In genomic region chr11:9072790-9073189, GRCh38 we compare ENCODE assay signal across 29 cellular contexts. TPM values are rescaled to one million over a fixed set of nuclear protein-coding genes. Genes with fewer than 3 reads are reported as not detected.
"Had no signal": no experiment of that assay in that cellular context is flagged by ENCODE, and none has a peak within 500 bp of the region (broad histone marks: within the 10 kb centered on the region; RNA-seq: fewer than 3 reads in every experiment).

No MANE protein-coding gene starts in this region.

- H3K4me1 Mint-ChIP-seq: activated CD4-positive, alpha-beta memory T cell treated with anti-CD3 and anti-CD28 coated beads, Interleukin-2, amount 10 ng/mL, durations not matched to agents 7 days and 5 days; activated CD4-positive, alpha-beta T cell treated with anti-CD3 and anti-CD28 coated beads, Interleukin-2, amount 10 ng/mL, durations not matched to agents 7 days and 5 days; activated naive CD4-positive, alpha-beta T cell treated with anti-CD3 and anti-CD28 coated beads, Interleukin-2, amount 50 U/mL, for 24 hours; activated naive CD8-positive, alpha-beta T cell treated with anti-CD3 and anti-CD28 coated beads for 36 hours; activated naive CD8-positive, alpha-beta T cell treated with anti-CD3 and anti-CD28 coated beads, Interleukin-2, amount 50 U/mL, for 24 hours; activated T-helper 17 cell treated with anti-CD3 and anti-CD28 coated beads, Interleukin-2, amount 50 U/mL, for 72 hours had no signal

- H3K4me1 ChIP-seq: adrenal gland, esophagus squamous epithelium had no signal

- H3K27me3 ChIP-seq: adrenal gland, body of pancreas, gastroesophageal sphincter had no signal

- H3K27ac Mint-ChIP-seq: activated CD4-positive, alpha-beta memory T cell treated with anti-CD3 and anti-CD28 coated beads, Interleukin-2, amount 10 ng/mL, durations not matched to agents 7 days and 5 days; activated CD4-positive, alpha-beta T cell treated with anti-CD3 and anti-CD28 coated beads, Interleukin-2, amount 10 ng/mL, durations not matched to agents 7 days and 5 days; activated naive CD4-positive, alpha-beta T cell treated with anti-CD3 and anti-CD28 coated beads for 36 hours; activated naive CD4-positive, alpha-beta T cell treated with anti-CD3 and anti-CD28 coated beads, Interleukin-2, amount 50 U/mL, for 24 hours; activated naive CD8-positive, alpha-beta T cell treated with anti-CD3 and anti-CD28 coated beads for 36 hours; activated naive CD8-positive, alpha-beta T cell treated with anti-CD3 and anti-CD28 coated beads, Interleukin-2, amount 50 U/mL, for 24 hours; activated T-helper 17 cell treated with anti-CD3 and anti-CD28 coated beads, Interleukin-2, amount 50 U/mL, for 72 hours; T-helper 17 cell; T-helper 2 cell treated with Interferon-gamma antibody and Interleukin-4, amounts not matched to agents 5 μg/mL and 100 μg/mL, for 36 hours; WTC11 had no signal

- H3K4me3 Mint-ChIP-seq: activated CD4-positive, alpha-beta memory T cell treated with anti-CD3 and anti-CD28 coated beads, Interleukin-2, amount 10 ng/mL, durations not matched to agents 7 days and 5 days; activated CD4-positive, alpha-beta T cell treated with anti-CD3 and anti-CD28 coated beads, Interleukin-2, amount 10 ng/mL, durations not matched to agents 7 days and 5 days; activated naive CD4-positive, alpha-beta T cell treated with anti-CD3 and anti-CD28 coated beads for 36 hours; activated naive CD4-positive, alpha-beta T cell treated with anti-CD3 and anti-CD28 coated beads, Interleukin-2, amount 50 U/mL, for 24 hours; activated naive CD8-positive, alpha-beta T cell treated with anti-CD3 and anti-CD28 coated beads for 36 hours; activated naive CD8-positive, alpha-beta T cell treated with anti-CD3 and anti-CD28 coated beads, Interleukin-2, amount 50 U/mL, for 24 hours; activated T-cell treated with anti-CD3 and anti-CD28 coated beads, Interleukin-2, amount 50 U/mL, for 4 hours; activated T-helper 17 cell treated with anti-CD3 and anti-CD28 coated beads, Interleukin-2, amount 50 U/mL, for 72 hours; T-helper 2 cell treated with Interferon-gamma antibody and Interleukin-4, amounts not matched to agents 5 μg/mL and 100 μg/mL, for 36 hours; WTC11 had no signal

- ATAC-seq: activated naive CD8-positive, alpha-beta T cell treated with anti-CD3 and anti-CD28 coated beads, Interleukin-2, amount 50 U/mL, for 24 hours; activated T-cell treated with anti-CD3 and anti-CD28 coated beads, Interleukin-2, amount 50 U/mL, for 4 hours; activated T-helper 17 cell treated with anti-CD3 and anti-CD28 coated beads, Interleukin-2, amount 50 U/mL, for 72 hours; body of pancreas; gastroesophageal sphincter; T-helper 17 cell; WTC11 had no signal

- H3K9me3 ChIP-seq: adrenal gland, body of pancreas, esophagus squamous epithelium, gastroesophageal sphincter had no signal

- H3K36me3 Mint-ChIP-seq: activated naive CD4-positive, alpha-beta T cell treated with anti-CD3 and anti-CD28 coated beads, Interleukin-2, amount 50 U/mL, for 24 hours; activated naive CD8-positive, alpha-beta T cell treated with anti-CD3 and anti-CD28 coated beads for 36 hours; WTC11 had no signal

- H3K36me3 ChIP-seq: adrenal gland had no signal

- H3K4me3 ChIP-seq: adrenal gland, body of pancreas, esophagus squamous epithelium, gastroesophageal sphincter had no signal

- DNase-seq: activated CD4-positive, alpha-beta memory T cell treated with anti-CD3 and anti-CD28 coated beads, Interleukin-2, amount 10 ng/mL, durations not matched to agents 7 days and 5 days; activated CD4-positive, alpha-beta T cell treated with anti-CD3 and anti-CD28 coated beads for 1 hour; activated CD4-positive, alpha-beta T cell treated with anti-CD3 and anti-CD28 coated beads for 4 hours; activated CD4-positive, alpha-beta T cell treated with anti-CD3 and anti-CD28 coated beads, Interleukin-2, amount 10 ng/mL, durations not matched to agents 7 days and 5 days; activated CD4-positive, alpha-beta T cell treated with anti-CD3 and anti-CD28 coated beads, Interleukin-2, amount 50 U/mL, for 4 hours; activated CD8-positive, alpha-beta memory T cell treated with anti-CD3 and anti-CD28 coated beads, Interleukin-2, amount 50 U/mL, for 48 hours; activated effector memory CD4-positive, alpha-beta T cell treated with Interleukin-2 at 50 U/mL for 16 hours; activated gamma-delta T cell treated with Interleukin-2 at 50 U/mL for 16 hours; activated naive CD4-positive, alpha-beta T cell treated with anti-CD3 and anti-CD28 coated beads for 36 hours; activated naive CD8-positive, alpha-beta T cell treated with anti-CD3 and anti-CD28 coated beads for 36 hours; activated naive CD8-positive, alpha-beta T cell treated with anti-CD3 and anti-CD28 coated beads, Interleukin-2, amount 50 U/mL, for 24 hours; activated T-cell treated with anti-CD3 and anti-CD28 coated beads for 4 hours; activated T-cell treated with anti-CD3 and anti-CD28 coated beads, Interleukin-2, amount 50 U/mL, for 4 hours; adrenal gland; amygdala; aorta; body of pancreas; caudate nucleus; effector CD8-positive, alpha-beta T cell; esophagus squamous epithelium; foreskin melanocyte; T-helper 1 cell; T-helper 17 cell had no signal

- H3K27ac ChIP-seq: adrenal gland, body of pancreas, epithelial cell of prostate, esophagus squamous epithelium, gastroesophageal sphincter had no signal

- H3K9me3 Mint-ChIP-seq: activated CD4-positive, alpha-beta memory T cell treated with anti-CD3 and anti-CD28 coated beads, Interleukin-2, amount 10 ng/mL, durations not matched to agents 7 days and 5 days; activated CD4-positive, alpha-beta T cell treated with anti-CD3 and anti-CD28 coated beads, Interleukin-2, amount 10 ng/mL, durations not matched to agents 7 days and 5 days; activated naive CD4-positive, alpha-beta T cell treated with anti-CD3 and anti-CD28 coated beads for 36 hours; activated naive CD4-positive, alpha-beta T cell treated with anti-CD3 and anti-CD28 coated beads, Interleukin-2, amount 50 U/mL, for 24 hours; activated naive CD8-positive, alpha-beta T cell treated with anti-CD3 and anti-CD28 coated beads for 36 hours; activated naive CD8-positive, alpha-beta T cell treated with anti-CD3 and anti-CD28 coated beads, Interleukin-2, amount 50 U/mL, for 24 hours; activated T-cell treated with anti-CD3 and anti-CD28 coated beads, Interleukin-2, amount 50 U/mL, for 4 hours; activated T-helper 17 cell treated with anti-CD3 and anti-CD28 coated beads, Interleukin-2, amount 50 U/mL, for 72 hours; T-helper 2 cell treated with Interferon-gamma antibody and Interleukin-4, amounts not matched to agents 5 μg/mL and 100 μg/mL, for 36 hours; WTC11 had no signal

RNA-seq across cellular contexts. Expression of gene SCUBE2, which starts 18.6 kb away (rescaled TPM):
- total RNA-seq: activated CD4-positive, alpha-beta memory T cell treated with anti-CD3 and anti-CD28 coated beads, Interleukin-2, amount 10 ng/mL, durations not matched to agents 7 days and 5 days; activated naive CD8-positive, alpha-beta T cell treated with anti-CD3 and anti-CD28 coated beads for 36 hours had no signal
